11 cellular contexts compared by ENCODE assay signal in the genomic region with DNA sequence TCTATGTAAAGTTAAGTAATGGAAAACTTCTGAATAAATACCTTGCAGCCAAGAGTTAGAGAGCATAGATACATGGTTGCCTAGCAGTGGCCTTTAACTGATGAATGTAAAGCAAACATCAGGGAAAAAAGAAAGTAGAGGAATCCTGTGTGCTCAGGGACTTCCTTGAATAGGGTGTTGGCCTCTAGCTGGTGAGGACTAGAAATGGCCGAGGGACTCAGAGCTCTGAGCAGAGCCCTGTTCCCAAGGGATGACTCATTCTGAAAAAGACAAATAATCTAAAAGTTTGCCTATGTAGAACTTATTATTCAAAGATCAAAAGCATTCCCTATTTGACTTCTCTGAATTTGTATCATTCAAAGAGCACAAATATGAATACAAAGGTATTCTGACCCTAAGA.
DNase-seq lines count a peak whose midpoint lies in the region; ATAC-seq and TF ChIP-seq lines count a peak whose summit lies in the region.
"Had no signal": no experiment of that assay in that cellular context is flagged by ENCODE, and none has a peak within 500 bp of the region (broad histone marks: within the 10 kb centered on the region; RNA-seq: fewer than 3 reads in every experiment).

No MANE protein-coding gene starts in this region.

- H3K4me3 Mint-ChIP-seq in neural progenitor cell: no peak overlapping the region

- intact Hi-C loops in PC-9 (cut with micrococcal nuclease; ENCODE audit: unreplicated experiment): no loop called here

- H3K79me2 ChIP-seq in PC-9 (ENCODE audit: low read depth) (no peaks in the 10 kb centered on the region), neural progenitor cell (ENCODE audit: low read depth) (no peaks in the 10 kb centered on the region)

- H3K4me2 ChIP-seq in PC-9 (no peak overlapping the region), neural progenitor cell (peak overlapping the region; percentile 8)

- H3K4me1 ChIP-seq in PC-9 (replicated peaks; ENCODE audit: insufficient read depth): no peaks in the 10 kb centered on the region
- H3K4me1 ChIP-seq in neural progenitor cell: peaks cover 22% of the 10 kb centered on the region

- H3K4me1 Mint-ChIP-seq in neural progenitor cell: peaks cover 36% of the 10 kb centered on the region

- peak; percentile 59 for DNase-seq in EH (ENCODE audit: low read depth)
- DNase-seq in PC-9: peak; percentile 11 to 59
- no peak for DNase-seq in neural progenitor cell (ENCODE audit: low spot score)
- no peak for DNase-seq in medulla oblongata (ENCODE audit: extremely low spot score)
- no peak for DNase-seq in activated T-cell treated with anti-CD3 and anti-CD28 coated beads, Interleukin-2, amount 50 U/mL, for 1 hour
- DNase-seq: activated CD4-positive, alpha-beta T cell treated with anti-CD3 and anti-CD28 coated beads, Interleukin-2, amount 50 U/mL, for 48 hours; NCI-H1694 treated with DMSO at 0.1 percent for 48 hours; stimulated activated naive CD4-positive, alpha-beta T cell had no signal

- ATAC-seq in esophagus mucosa (peak; percentile 85), HG03045 (IDR thresholded peaks at IDR 0.05; ENCODE audit: unreplicated experiment) (no peak), GM21723 (IDR thresholded peaks at IDR 0.05; ENCODE audit: unreplicated experiment) (no peak)

- BruUV-seq in PC-9 (replicated peaks; lab: Mats Ljungman, UMichigan): no TSS peak

- no peaks in the 10 kb centered on the region for H3F3A ChIP-seq in PC-9 (ENCODE audit: insufficient read depth, low read depth)
- no peaks in the 10 kb centered on the region for H3F3A ChIP-seq in neural progenitor cell (ENCODE audit: low read depth)

- H3K4me3 ChIP-seq in PC-9: no peak overlapping the region
- no peak overlapping the region for H3K4me3 ChIP-seq in neural progenitor cell

- H3K27me3 Mint-ChIP-seq in neural progenitor cell (ENCODE audit: insufficient read depth, low read depth): peaks cover 2% of the 10 kb centered on the region

- H3K9me2 ChIP-seq in PC-9 (ENCODE audit: insufficient read depth): no peaks in the 10 kb centered on the region

- H3K36me3 ChIP-seq in PC-9 (ENCODE audit: low read depth) (no peaks in the 10 kb centered on the region), neural progenitor cell (no peaks in the 10 kb centered on the region)

- H4K20me1 ChIP-seq in PC-9 (ENCODE audit: insufficient read depth): no peaks in the 10 kb centered on the region
- H4K20me1 ChIP-seq in neural progenitor cell (ENCODE audit: low read depth): no peaks in the 10 kb centered on the region

- no peaks in the 10 kb centered on the region for H3K27me3 ChIP-seq in PC-9 (ENCODE audit: insufficient read depth, low read depth)
- H3K27me3 ChIP-seq in neural progenitor cell: no peaks in the 10 kb centered on the region

- no peak overlapping the region for H3K27ac ChIP-seq in PC-9
- no peak overlapping the region for H3K27ac ChIP-seq in neural progenitor cell

- CTCF ChIA-PET in PC-9 (lab: Charles Lee): interaction anchor here (0.7 kb wide), 1 partner anchor 374 kb away, joined by 3 read pairs; no protein-coding TSS in a partner anchor

- H2AFZ ChIP-seq in PC-9 (no peak overlapping the region), neural progenitor cell (replicated peaks) (peak overlapping the region; percentile 57)

- TF ChIP-seq CTCF in PC-9 (conservative IDR thresholded peaks at IDR 0.05): no peak
- no peak for TF ChIP-seq CTCF in neural progenitor cell (IDR thresholded peaks at IDR 0.05)

- H3K9me3 Mint-ChIP-seq in neural progenitor cell: no peaks in the 10 kb centered on the region

- no peaks in the 10 kb centered on the region for H3K36me3 Mint-ChIP-seq in neural progenitor cell

- peak overlapping the region; percentile 62 for H3K27ac Mint-ChIP-seq in neural progenitor cell

- H3K9me3 ChIP-seq in PC-9 (ENCODE audit: insufficient read depth, low read depth) (no peaks in the 10 kb centered on the region), neural progenitor cell (ENCODE audit: low read depth) (no peaks in the 10 kb centered on the region)

- POLR2A ChIA-PET in PC-9 (lab: Charles Lee; ENCODE audit: unreplicated experiment): no interaction called here

- no peak overlapping the region for H3K9ac ChIP-seq in neural progenitor cell

Comparison
In these comparisons a context has a peak if more than half of its experiments do, and no peak if none do; other contexts are left out.
1. DNase-seq: peak in EH (single experiment) and PC-9 (2 of 2); none in neural progenitor cell (single experiment), medulla oblongata (single experiment) and activated T-cell treated with anti-CD3 and anti-CD28 coated beads, Interleukin-2, amount 50 U/mL, for 1 hour (single experiment).